8 cellular contexts compared by ENCODE assay signal in genomic region chr2:74177697-74178096, GRCh38. TPM values are rescaled to one million over a fixed set of nuclear protein-coding genes. Genes with fewer than 3 reads are reported as not detected.
A peak's percentile ranks its signal among the peaks of the same experiment; 100 is the strongest.
DNase-seq lines count a peak whose midpoint lies in the region; ATAC-seq and TF ChIP-seq lines count a peak whose summit lies in the region.

No MANE protein-coding gene starts in this region.

- H3K9me3 ChIP-seq in RWPE2 (ENCODE audit: severe bottlenecking), result no peaks in the 10 kb centered on the region
- H3K9me3 ChIP-seq in esophagus squamous epithelium, result no peaks in the 10 kb centered on the region

- H3K27me3 ChIP-seq in GM06990 (replicated peaks; ENCODE audit: control insufficient read depth, insufficient read depth, low read length), result no peaks in the 10 kb centered on the region
- H3K27me3 ChIP-seq in RWPE2 (ENCODE audit: insufficient read depth, poor library complexity, severe bottlenecking), result no peaks in the 10 kb centered on the region
- H3K27me3 ChIP-seq in esophagus squamous epithelium, result no peaks in the 10 kb centered on the region

- H3K4me1 Mint-ChIP-seq in progenitor cell of endocrine pancreas (ENCODE audit: low read depth), result peaks cover 7% of the 10 kb centered on the region

- H3K36me3 ChIP-seq in GM06990 (ENCODE audit: control insufficient read depth, insufficient read depth, low read length), result no peaks in the 10 kb centered on the region; the same call in 1 of the 2 replicates
- H3K36me3 ChIP-seq in RWPE2 (ENCODE audit: low read depth), result peaks cover 27% of the 10 kb centered on the region
- H3K36me3 ChIP-seq in esophagus squamous epithelium, result no peaks in the 10 kb centered on the region

- TF ChIP-seq POLR2A in esophagus squamous epithelium (IDR thresholded peaks at IDR 0.05), result no peak

- peaks cover 18% of the 10 kb centered on the region for H3K36me3 Mint-ChIP-seq in progenitor cell of endocrine pancreas (ENCODE audit: insufficient read depth)

- peak overlapping the region; percentile 73 for H3K27ac ChIP-seq in RWPE2 (ENCODE audit: poor library complexity, severe bottlenecking)
- peak overlapping the region; percentile 96 to 99 (median 98) for H3K27ac ChIP-seq in esophagus squamous epithelium

- H3K9me3 Mint-ChIP-seq in progenitor cell of endocrine pancreas (ENCODE audit: low read depth), result peaks cover 11% of the 10 kb centered on the region

- H3K4me3 Mint-ChIP-seq in progenitor cell of endocrine pancreas (ENCODE audit: low read depth), result peak overlapping the region; percentile 91

- peak overlapping the region; percentile 90 for H3K4me3 ChIP-seq in GM06990 (replicated peaks; ENCODE audit: low read depth, low read length)
- peak overlapping the region; percentile 80 for H3K4me3 ChIP-seq in RWPE2 (ENCODE audit: severe bottlenecking)
- peak overlapping the region; percentile 79 to 100 (median 94) for H3K4me3 ChIP-seq in esophagus squamous epithelium

- TF ChIP-seq CTCF in GM06990 (IDR thresholded peaks at IDR 0.05; ENCODE audit: insufficient read depth, low read length, poor library complexity, severe bottlenecking) (no peak), RWPE2 (IDR thresholded peaks at IDR 0.05; ENCODE audit: poor library complexity, severe bottlenecking) (no peak), esophagus squamous epithelium (IDR thresholded peaks at IDR 0.05) (no peak), progenitor cell of endocrine pancreas (IDR thresholded peaks at IDR 0.05; ENCODE audit: unreplicated experiment) (no peak)

- ATAC-seq in RWPE2 (ENCODE audit: low read depth), result no peak

- DNase-seq in GM06990 (ENCODE audit: extremely low read depth, insufficient read length), result no peak
- no peak for DNase-seq in RWPE2 (ENCODE audit: low spot score)
- no peak for DNase-seq in esophagus squamous epithelium (lab: John Stamatoyannopoulos, UW)
- DNase-seq in progenitor cell of endocrine pancreas (ENCODE audit: low spot score, unreplicated experiment), result no peak
- DNase-seq in glomerular visceral epithelial cell (ENCODE audit: extremely low spot score), result no peak
- DNase-seq in NCI-H446 (lab: John Stamatoyannopoulos, UW), result no peak
- no peak for DNase-seq in SKM-1 (lab: John Stamatoyannopoulos, UW; ENCODE audit: unreplicated experiment)
- no peak for DNase-seq in NCI-H1105 treated with DMSO at 0.1 percent for 48 hours (lab: John Stamatoyannopoulos, UW)

- peak overlapping the region; percentile 95 for H3K27ac Mint-ChIP-seq in progenitor cell of endocrine pancreas

- H3K27me3 Mint-ChIP-seq in progenitor cell of endocrine pancreas, result no peaks in the 10 kb centered on the region

- peaks cover 17% of the 10 kb centered on the region for H3K4me1 ChIP-seq in RWPE2 (ENCODE audit: insufficient read depth, poor library complexity, severe bottlenecking)
- peaks cover 14 to 56% (median 41%) of the 10 kb centered on the region in 3 donors for H3K4me1 ChIP-seq in esophagus squamous epithelium

- intact Hi-C loops in esophagus squamous epithelium (cut with DNase I), result no loop called here

RNA-seq across cellular contexts. Expression of gene MOB1A, which starts 1.0 kb away (rescaled TPM):
- 100 to 1,000 TPM in 3 of 4 donors, 10 to 100 TPM in 1; 87.9 to 125 (median 102) TPM for total RNA-seq in esophagus squamous epithelium
- total RNA-seq in progenitor cell of endocrine pancreas, result 93.5 and 94.9 TPM in 2 replicates

RNA-seq across cellular contexts. Expression of gene MTHFD2, which starts 20.7 kb away (rescaled TPM):
- total RNA-seq in esophagus squamous epithelium, result 10 to 100 TPM; 19.1 to 55.4 (median 39.0) TPM
- total RNA-seq in progenitor cell of endocrine pancreas, result 64.9 and 71.2 TPM in 2 replicates

RNA-seq across cellular contexts. Expression of gene BOLA3, which starts 30.0 kb away (rescaled TPM):
- total RNA-seq in esophagus squamous epithelium (10 to 100 TPM; 27.1 to 69.3 (median 40.8) TPM), progenitor cell of endocrine pancreas (23.8 and 24.8 TPM in 2 replicates)
